Comparison of ENCODE assay signal across 1 cellular context in the genomic region with DNA sequence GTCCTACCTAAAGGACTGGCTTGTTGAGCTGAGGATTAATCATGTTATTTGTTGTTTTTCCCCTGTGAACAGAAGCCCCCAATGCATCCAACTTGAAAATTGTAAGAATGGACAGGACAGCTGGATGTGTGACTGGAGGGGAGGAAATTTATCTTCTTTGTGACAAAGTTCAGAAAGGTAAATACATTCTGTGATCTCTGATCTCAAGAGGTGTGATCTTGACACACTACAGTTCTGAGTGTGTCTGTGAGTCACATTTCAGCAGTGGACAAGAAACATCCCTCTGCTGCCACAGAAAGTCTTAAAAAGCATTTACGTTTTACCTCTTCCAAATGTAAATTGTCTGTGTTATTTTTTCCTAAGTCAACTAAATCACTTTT.
A peak's percentile ranks its signal among the peaks of the same experiment; 100 is the strongest.
TF ChIP-seq lines count a peak whose summit lies in the region.

No MANE protein-coding gene starts in this region.

TF ChIP-seq in HepG2, 621 proteins besides CTCF, POLR2A, EP300 and RAD21 (continued from another document and continues in another):
- TF ChIP-seq, protein P1, sequence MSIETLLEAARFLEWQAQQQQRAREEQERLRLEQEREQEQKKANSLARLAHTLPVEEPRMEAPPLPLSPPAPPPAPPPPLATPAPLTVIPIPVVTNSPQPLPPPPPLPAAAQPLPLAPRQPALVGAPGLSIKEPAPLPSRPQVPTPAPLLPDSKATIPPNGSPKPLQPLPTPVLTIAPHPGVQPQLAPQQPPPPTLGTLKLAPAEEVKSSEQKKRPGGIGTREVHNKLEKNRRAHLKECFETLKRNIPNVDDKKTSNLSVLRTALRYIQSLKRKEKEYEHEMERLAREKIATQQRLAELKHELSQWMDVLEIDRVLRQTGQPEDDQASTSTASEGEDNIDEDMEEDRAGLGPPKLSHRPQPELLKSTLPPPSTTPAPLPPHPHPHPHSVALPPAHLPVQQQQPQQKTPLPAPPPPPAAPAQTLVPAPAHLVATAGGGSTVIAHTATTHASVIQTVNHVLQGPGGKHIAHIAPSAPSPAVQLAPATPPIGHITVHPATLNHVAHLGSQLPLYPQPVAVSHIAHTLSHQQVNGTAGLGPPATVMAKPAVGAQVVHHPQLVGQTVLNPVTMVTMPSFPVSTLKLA (IDR thresholded peaks at IDR 0.05): no peak
- TF ChIP-seq PITX1 (CRISPR knock-in tag; IDR thresholded peaks at IDR 0.05) (0 out of 2 replicates have a peak, but pooled peaks have one; percentile 29), GZF1 (CRISPR knock-in tag; IDR thresholded peaks at IDR 0.05) (no peak), ZNF670 (CRISPR knock-in tag; IDR thresholded peaks at IDR 0.05; ENCODE audit: borderline replicate concordance) (no peak), HNF4A (CRISPR knock-in tag; IDR thresholded peaks at IDR 0.05) (peak; percentile 79), ZSCAN9 (CRISPR knock-in tag; IDR thresholded peaks at IDR 0.05; ENCODE audit: borderline replicate concordance) (0 out of 2 replicates have a peak, but pooled peaks have one; percentile 35), SOX5 (CRISPR knock-in tag; IDR thresholded peaks at IDR 0.05; ENCODE audit: borderline replicate concordance) (peak; percentile 78), ZNF589 (CRISPR knock-in tag; conservative IDR thresholded peaks at IDR 0.05) (no peak), ZNF224 (CRISPR knock-in tag; IDR thresholded peaks at IDR 0.05) (no peak), ATF2 (CRISPR knock-in tag; IDR thresholded peaks at IDR 0.05) (0 out of 2 replicates have a peak, but pooled peaks have one; percentile 27), ZGPAT (CRISPR knock-in tag; IDR thresholded peaks at IDR 0.05) (0 out of 2 replicates have a peak, but pooled peaks have one; percentile 52), ZNF776 (CRISPR knock-in tag; IDR thresholded peaks at IDR 0.05) (no peak), ZNF770 (CRISPR knock-in tag; IDR thresholded peaks at IDR 0.05) (no peak), ZNF343 (CRISPR knock-in tag; IDR thresholded peaks at IDR 0.05) (no peak), SNRNP70 (IDR thresholded peaks at IDR 0.05; ENCODE audit: low read depth, low read length) (no peak), KDM5B (CRISPR knock-in tag; IDR thresholded peaks at IDR 0.05; ENCODE audit: borderline replicate concordance) (no peak), ZBTB20 (CRISPR knock-in tag; IDR thresholded peaks at IDR 0.05; ENCODE audit: borderline replicate concordance, low read depth) (peak; percentile 45; the same call in 1 of the 2 replicates), ZNF547 (CRISPR knock-in tag; IDR thresholded peaks at IDR 0.05) (no peak), SRSF4 (IDR thresholded peaks at IDR 0.05; ENCODE audit: low read depth, low read length, poor library complexity, severe bottlenecking) (no peak), SOX13 (IDR thresholded peaks at IDR 0.05) (no peak), SOX13 (CRISPR knock-in tag; conservative IDR thresholded peaks at IDR 0.05 in 1 of 2, IDR thresholded peaks at IDR 0.05 in 1 of 2) (peak in 1 of 2 experiments; percentile 74; a peak in 2 of 4 replicates), PAXIP1 (CRISPR knock-in tag; conservative IDR thresholded peaks at IDR 0.05) (peak; percentile 69)
- TF ChIP-seq, protein P2, sequence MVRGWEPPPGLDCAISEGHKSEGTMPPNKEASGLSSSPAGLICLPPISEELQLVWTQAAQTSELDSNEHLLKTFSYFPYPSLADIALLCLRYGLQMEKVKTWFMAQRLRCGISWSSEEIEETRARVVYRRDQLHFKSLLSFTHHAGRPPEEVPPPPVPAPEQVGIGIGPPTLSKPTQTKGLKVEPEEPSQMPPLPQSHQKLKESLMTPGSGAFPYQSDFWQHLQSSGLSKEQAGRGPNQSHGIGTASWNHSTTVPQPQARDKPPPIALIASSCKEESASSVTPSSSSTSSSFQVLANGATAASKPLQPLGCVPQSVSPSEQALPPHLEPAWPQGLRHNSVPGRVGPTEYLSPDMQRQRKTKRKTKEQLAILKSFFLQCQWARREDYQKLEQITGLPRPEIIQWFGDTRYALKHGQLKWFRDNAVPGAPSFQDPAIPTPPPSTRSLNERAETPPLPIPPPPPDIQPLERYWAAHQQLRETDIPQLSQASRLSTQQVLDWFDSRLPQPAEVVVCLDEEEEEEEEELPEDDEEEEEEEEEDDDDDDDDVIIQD (CRISPR knock-in tag; IDR thresholded peaks at IDR 0.05; ENCODE audit: low read depth): peak; percentile 17; the same call in 1 of the 2 replicates
- TF ChIP-seq, protein P3, sequence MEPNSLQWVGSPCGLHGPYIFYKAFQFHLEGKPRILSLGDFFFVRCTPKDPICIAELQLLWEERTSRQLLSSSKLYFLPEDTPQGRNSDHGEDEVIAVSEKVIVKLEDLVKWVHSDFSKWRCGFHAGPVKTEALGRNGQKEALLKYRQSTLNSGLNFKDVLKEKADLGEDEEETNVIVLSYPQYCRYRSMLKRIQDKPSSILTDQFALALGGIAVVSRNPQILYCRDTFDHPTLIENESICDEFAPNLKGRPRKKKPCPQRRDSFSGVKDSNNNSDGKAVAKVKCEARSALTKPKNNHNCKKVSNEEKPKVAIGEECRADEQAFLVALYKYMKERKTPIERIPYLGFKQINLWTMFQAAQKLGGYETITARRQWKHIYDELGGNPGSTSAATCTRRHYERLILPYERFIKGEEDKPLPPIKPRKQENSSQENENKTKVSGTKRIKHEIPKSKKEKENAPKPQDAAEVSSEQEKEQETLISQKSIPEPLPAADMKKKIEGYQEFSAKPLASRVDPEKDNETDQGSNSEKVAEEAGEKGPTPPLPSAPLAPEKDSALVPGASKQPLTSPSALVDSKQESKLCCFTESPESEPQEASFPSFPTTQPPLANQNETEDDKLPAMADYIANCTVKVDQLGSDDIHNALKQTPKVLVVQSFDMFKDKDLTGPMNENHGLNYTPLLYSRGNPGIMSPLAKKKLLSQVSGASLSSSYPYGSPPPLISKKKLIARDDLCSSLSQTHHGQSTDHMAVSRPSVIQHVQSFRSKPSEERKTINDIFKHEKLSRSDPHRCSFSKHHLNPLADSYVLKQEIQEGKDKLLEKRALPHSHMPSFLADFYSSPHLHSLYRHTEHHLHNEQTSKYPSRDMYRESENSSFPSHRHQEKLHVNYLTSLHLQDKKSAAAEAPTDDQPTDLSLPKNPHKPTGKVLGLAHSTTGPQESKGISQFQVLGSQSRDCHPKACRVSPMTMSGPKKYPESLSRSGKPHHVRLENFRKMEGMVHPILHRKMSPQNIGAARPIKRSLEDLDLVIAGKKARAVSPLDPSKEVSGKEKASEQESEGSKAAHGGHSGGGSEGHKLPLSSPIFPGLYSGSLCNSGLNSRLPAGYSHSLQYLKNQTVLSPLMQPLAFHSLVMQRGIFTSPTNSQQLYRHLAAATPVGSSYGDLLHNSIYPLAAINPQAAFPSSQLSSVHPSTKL (CRISPR knock-in tag; IDR thresholded peaks at IDR 0.05): peak; percentile 88
- TF ChIP-seq, protein P4, sequence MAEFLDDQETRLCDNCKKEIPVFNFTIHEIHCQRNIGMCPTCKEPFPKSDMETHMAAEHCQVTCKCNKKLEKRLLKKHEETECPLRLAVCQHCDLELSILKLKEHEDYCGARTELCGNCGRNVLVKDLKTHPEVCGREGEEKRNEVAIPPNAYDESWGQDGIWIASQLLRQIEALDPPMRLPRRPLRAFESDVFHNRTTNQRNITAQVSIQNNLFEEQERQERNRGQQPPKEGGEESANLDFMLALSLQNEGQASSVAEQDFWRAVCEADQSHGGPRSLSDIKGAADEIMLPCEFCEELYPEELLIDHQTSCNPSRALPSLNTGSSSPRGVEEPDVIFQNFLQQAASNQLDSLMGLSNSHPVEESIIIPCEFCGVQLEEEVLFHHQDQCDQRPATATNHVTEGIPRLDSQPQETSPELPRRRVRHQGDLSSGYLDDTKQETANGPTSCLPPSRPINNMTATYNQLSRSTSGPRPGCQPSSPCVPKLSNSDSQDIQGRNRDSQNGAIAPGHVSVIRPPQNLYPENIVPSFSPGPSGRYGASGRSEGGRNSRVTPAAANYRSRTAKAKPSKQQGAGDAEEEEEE (CRISPR knock-in tag; IDR thresholded peaks at IDR 0.05; ENCODE audit: borderline replicate concordance): no peak
- TF ChIP-seq, protein P5, sequence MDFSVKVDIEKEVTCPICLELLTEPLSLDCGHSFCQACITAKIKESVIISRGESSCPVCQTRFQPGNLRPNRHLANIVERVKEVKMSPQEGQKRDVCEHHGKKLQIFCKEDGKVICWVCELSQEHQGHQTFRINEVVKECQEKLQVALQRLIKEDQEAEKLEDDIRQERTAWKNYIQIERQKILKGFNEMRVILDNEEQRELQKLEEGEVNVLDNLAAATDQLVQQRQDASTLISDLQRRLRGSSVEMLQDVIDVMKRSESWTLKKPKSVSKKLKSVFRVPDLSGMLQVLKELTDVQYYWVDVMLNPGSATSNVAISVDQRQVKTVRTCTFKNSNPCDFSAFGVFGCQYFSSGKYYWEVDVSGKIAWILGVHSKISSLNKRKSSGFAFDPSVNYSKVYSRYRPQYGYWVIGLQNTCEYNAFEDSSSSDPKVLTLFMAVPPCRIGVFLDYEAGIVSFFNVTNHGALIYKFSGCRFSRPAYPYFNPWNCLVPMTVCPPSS (IDR thresholded peaks at IDR 0.05): no peak
- TF ChIP-seq, protein P6, sequence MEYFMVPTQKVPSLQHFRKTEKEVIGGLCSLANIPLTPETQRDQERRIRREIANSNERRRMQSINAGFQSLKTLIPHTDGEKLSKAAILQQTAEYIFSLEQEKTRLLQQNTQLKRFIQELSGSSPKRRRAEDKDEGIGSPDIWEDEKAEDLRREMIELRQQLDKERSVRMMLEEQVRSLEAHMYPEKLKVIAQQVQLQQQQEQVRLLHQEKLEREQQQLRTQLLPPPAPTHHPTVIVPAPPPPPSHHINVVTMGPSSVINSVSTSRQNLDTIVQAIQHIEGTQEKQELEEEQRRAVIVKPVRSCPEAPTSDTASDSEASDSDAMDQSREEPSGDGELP (IDR thresholded peaks at IDR 0.05; ENCODE audit: borderline replicate concordance, low read depth): peak; percentile 21; the same call in 1 of the 2 replicates
